In the genomic region with DNA sequence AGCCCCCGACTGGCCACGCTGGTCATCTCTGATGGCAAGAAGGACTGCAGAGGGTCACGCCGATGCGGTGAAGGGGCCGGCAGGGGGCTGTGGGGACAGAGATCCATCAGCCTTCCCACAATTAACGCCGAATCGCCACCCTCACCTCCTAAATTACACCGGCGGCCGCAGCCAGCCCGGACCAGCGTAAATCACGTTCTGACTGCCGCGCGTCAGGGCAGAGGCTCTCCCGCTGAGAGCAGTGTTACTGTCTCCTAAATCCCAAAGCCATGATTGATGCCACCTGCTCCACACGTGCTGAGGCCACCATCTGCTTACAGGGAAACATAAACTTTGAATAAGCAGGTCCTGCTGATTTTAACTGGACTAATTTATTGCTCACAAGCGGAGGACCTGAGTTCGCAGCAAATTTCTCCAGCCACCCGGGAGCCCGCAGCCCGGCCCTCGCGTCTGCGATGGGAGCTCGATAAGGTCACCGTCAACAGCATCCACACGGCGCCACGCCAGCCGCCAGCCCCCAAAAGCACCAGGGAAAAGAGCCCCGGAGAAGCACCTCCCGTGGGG, we compare ENCODE assay signal across 21 cellular contexts.
DNase-seq lines count a peak whose midpoint lies in the region; ATAC-seq, FAIRE-seq and TF ChIP-seq lines count a peak whose summit lies in the region.
"Had no signal": no experiment of that assay in that cellular context is flagged by ENCODE, and none has a peak within 500 bp of the region (broad histone marks: within the 10 kb centered on the region; RNA-seq: fewer than 3 reads in every experiment).

No MANE protein-coding gene starts in this region.

- POLR2A ChIA-PET in K562 (lab: Yijun Ruan, JAX) = interaction anchor here (0.7 kb wide), 2 partner anchors 12 to 84 kb away, joined by 3 read pairs; no protein-coding TSS in a partner anchor

- no peak overlapping the region for H3K27ac Mint-ChIP-seq in HFFc6
- H3K27ac Mint-ChIP-seq: activated CD8-positive, alpha-beta memory T cell treated with anti-CD3 and anti-CD28 coated beads, Interleukin-2, amount 10 ng/mL, durations not matched to agents 7 days and 5 days; activated naive CD8-positive, alpha-beta T cell treated with anti-CD3 and anti-CD28 coated beads, Interleukin-2, amount 50 U/mL, for 24 hours; activated T-helper 2 cell treated with anti-CD3 and anti-CD28 coated beads, Interferon-gamma antibody, Interleukin-2, Interleukin-4, amounts not matched to agents 10 μg/mL and 5 μg/mL and 100 μg/mL, durations not matched to agents 14 hours and 24 hours and 36 hours; stimulated activated naive CD8-positive, alpha-beta T cell treated with anti-CD3 and anti-CD28 coated beads, Interleukin-15, Interleukin-2, amounts not matched to agents 100 ng/mL and 50 ng/mL, for 24 hours had no signal

- H2AFZ ChIP-seq in K562 (ENCODE audit: low read depth, low read length) (no peak overlapping the region), mesenchymal stem cell (ENCODE audit: low read depth, low read length) (no peak overlapping the region), hepatocyte (no peak overlapping the region)

- H3K36me3 Mint-ChIP-seq in HFFc6 (ENCODE audit: low read depth) = no peaks in the 10 kb centered on the region
- H3K36me3 Mint-ChIP-seq: activated CD8-positive, alpha-beta memory T cell treated with anti-CD3 and anti-CD28 coated beads, Interleukin-2, amount 10 ng/mL, durations not matched to agents 7 days and 5 days had no signal

- H3K27ac ChIP-seq in K562 (ENCODE audit: extremely low read depth, low read depth, low read length) = no peak overlapping the region
- H3K27ac ChIP-seq in mesenchymal stem cell (ENCODE audit: low read length, poor library complexity, severe bottlenecking) = no peak overlapping the region
- H3K27ac ChIP-seq in hepatocyte = no peak overlapping the region
- H3K27ac ChIP-seq: transverse colon had no signal

- H3K4ac ChIP-seq in mesenchymal stem cell (ENCODE audit: low read depth in 1 of 2, low read length in 2 of 2) = no peak overlapping the region

- no peaks in the 10 kb centered on the region for H3K9me2 ChIP-seq in hepatocyte (replicated peaks; ENCODE audit: insufficient read depth)

- no peak overlapping the region for H3K9ac ChIP-seq in K562 (ENCODE audit: insufficient read depth in 1 of 2, low read depth in 2 of 2, low read length in 2 of 2)
- peak overlapping the region; percentile 32 for H3K9ac ChIP-seq in mesenchymal stem cell (ENCODE audit: low read length)

- H3K4me3 Mint-ChIP-seq in HFFc6 = peak overlapping the region; percentile 24; the same call in 1 of the 2 replicates
- H3K4me3 Mint-ChIP-seq: activated CD8-positive, alpha-beta memory T cell treated with anti-CD3 and anti-CD28 coated beads, Interleukin-2, amount 10 ng/mL, durations not matched to agents 7 days and 5 days; activated naive CD8-positive, alpha-beta T cell treated with anti-CD3 and anti-CD28 coated beads, Interleukin-2, amount 50 U/mL, for 24 hours; stimulated activated naive CD8-positive, alpha-beta T cell treated with anti-CD3 and anti-CD28 coated beads, Interleukin-15, Interleukin-2, amounts not matched to agents 100 ng/mL and 50 ng/mL, for 24 hours had no signal

- H3K18ac ChIP-seq in mesenchymal stem cell (ENCODE audit: low read depth in 1 of 2, low read length in 2 of 2) = no peak overlapping the region

- no peaks in the 10 kb centered on the region for H4K20me1 ChIP-seq in K562 (replicated peaks; ENCODE audit: control insufficient read depth, insufficient read depth, low read length)
- no peaks in the 10 kb centered on the region for H4K20me1 ChIP-seq in hepatocyte (ENCODE audit: insufficient read depth, poor library complexity, severe bottlenecking)

- DNase-seq in COR-L47 (lab: John Stamatoyannopoulos, UW) (peak; percentile 72), HFFc6 (no peak), K562 (ENCODE audit: extremely low read depth in 1 of 4, low spot score in 3 of 4) (no peak), mesenchymal stem cell (no peak), anterior cingulate cortex (lab: John Stamatoyannopoulos, UW) (no peak), hepatocyte (ENCODE audit: low spot score) (no peak)
- DNase-seq: activated CD4-positive, alpha-beta T cell treated with anti-CD3 and anti-CD28 coated beads for 1 hour; activated CD8-positive, alpha-beta memory T cell treated with anti-CD3 and anti-CD28 coated beads, Interleukin-2, amount 10 ng/mL, durations not matched to agents 7 days and 5 days; activated naive CD8-positive, alpha-beta T cell treated with anti-CD3 and anti-CD28 coated beads, Interleukin-2, amount 50 U/mL, for 24 hours; AML-193; erythroblast; NCI-H1694; RPMI8226; stimulated activated CD4-positive, alpha-beta T cell treated with anti-CD3 and anti-CD28 coated beads, Interleukin-1b, Interleukin-23, amount 100 ng/mL, for 48 hours; SW 1271; transverse colon had no signal

- no peak overlapping the region for H3K14ac ChIP-seq in mesenchymal stem cell (ENCODE audit: low read length in 2 of 2)

- no peak overlapping the region for H4K91ac ChIP-seq in mesenchymal stem cell (ENCODE audit: low read length)

- H3K23ac ChIP-seq in mesenchymal stem cell (ENCODE audit: low read length in 2 of 2) = peak overlapping the region in 1 of 2 experiments; percentile 26

- H3K9me1 ChIP-seq in K562 (ENCODE audit: control insufficient read depth, insufficient read depth, low read length) = no peaks in the 10 kb centered on the region

- H3K36me3 ChIP-seq in K562 (ENCODE audit: control insufficient read depth, insufficient read depth, low read length) = no peaks in the 10 kb centered on the region
- no peaks in the 10 kb centered on the region for H3K36me3 ChIP-seq in mesenchymal stem cell (ENCODE audit: control insufficient read depth in 1 of 2, insufficient read depth in 2 of 2, low read depth in 1 of 2, low read length in 2 of 2)
- H3K36me3 ChIP-seq in hepatocyte (replicated peaks; ENCODE audit: insufficient read depth, low read depth) = no peaks in the 10 kb centered on the region
- H3K36me3 ChIP-seq: transverse colon had no signal

- no peak overlapping the region for H3K4me2 ChIP-seq in K562 (ENCODE audit: insufficient read depth, low read length)
- no peak overlapping the region for H3K4me2 ChIP-seq in mesenchymal stem cell (ENCODE audit: low read length, poor library complexity, severe bottlenecking)
- no peak overlapping the region for H3K4me2 ChIP-seq in hepatocyte

- TF ChIP-seq RAD21 in K562 (CRISPR knock-in tag; conservative IDR thresholded peaks at IDR 0.05 in 1 of 2, IDR thresholded peaks at IDR 0.05 in 1 of 2) = no peak

- TF ChIP-seq POLR2A in K562 (conservative IDR thresholded peaks at IDR 0.05) = no peak

- no peaks in the 10 kb centered on the region for H3K79me1 ChIP-seq in mesenchymal stem cell (replicated peaks; ENCODE audit: low read length, poor library complexity, severe bottlenecking)

- BruUV-seq in K562 (replicated peaks; lab: Mats Ljungman, UMichigan) = no TSS peak

- no peaks in the 10 kb centered on the region for H3K4me1 Mint-ChIP-seq in HFFc6 (ENCODE audit: low read depth)
- H3K4me1 Mint-ChIP-seq: activated CD8-positive, alpha-beta memory T cell treated with anti-CD3 and anti-CD28 coated beads, Interleukin-2, amount 10 ng/mL, durations not matched to agents 7 days and 5 days; activated naive CD8-positive, alpha-beta T cell treated with anti-CD3 and anti-CD28 coated beads, Interleukin-2, amount 50 U/mL, for 24 hours had no signal

- ATAC-seq in K562 = no peak
- no peak for ATAC-seq in HG03354 (IDR thresholded peaks at IDR 0.05; ENCODE audit: poor library complexity, severe bottlenecking, unreplicated experiment)
- no peak for ATAC-seq in HG03520 (IDR thresholded peaks at IDR 0.05; ENCODE audit: unreplicated experiment)
- ATAC-seq: activated CD8-positive, alpha-beta memory T cell treated with anti-CD3 and anti-CD28 coated beads, Interleukin-2, amount 10 ng/mL, durations not matched to agents 7 days and 5 days; activated naive CD8-positive, alpha-beta T cell treated with anti-CD3 and anti-CD28 coated beads, Interleukin-2, amount 50 U/mL, for 24 hours had no signal

- no peak overlapping the region for H2BK15ac ChIP-seq in mesenchymal stem cell (ENCODE audit: low read depth, poor library complexity, severe bottlenecking)

- TF ChIP-seq CTCF in HFFc6 (IDR thresholded peaks at IDR 0.05) (no peak), K562 (IDR thresholded peaks at IDR 0.05 in 2 of 3, conservative IDR thresholded peaks at IDR 0.05 in 1 of 3; ENCODE audit: insufficient read depth in 2 of 3, low read depth in 1 of 3, low read length in 3 of 3) (no peak), hepatocyte (IDR thresholded peaks at IDR 0.05; ENCODE audit: poor library complexity) (no peak)

- no peak overlapping the region for H2BK5ac ChIP-seq in mesenchymal stem cell (ENCODE audit: low read depth, low read length, poor library complexity, severe bottlenecking)

- H3K27me3 ChIP-seq in K562 (ENCODE audit: control insufficient read depth in 2 of 2, insufficient read depth in 2 of 2, low read length in 2 of 2) (peaks cover 39 to 82% of the 10 kb centered on the region in 2 experiments), mesenchymal stem cell (ENCODE audit: control insufficient read depth in 1 of 2, insufficient read depth in 1 of 2, low read length in 2 of 2) (peaks cover 43 to 77% of the 10 kb centered on the region in 2 experiments), hepatocyte (peaks cover 8% of the 10 kb centered on the region)

- H3K9me3 Mint-ChIP-seq in HFFc6 = no peaks in the 10 kb centered on the region
- H3K9me3 Mint-ChIP-seq: activated naive CD8-positive, alpha-beta T cell treated with anti-CD3 and anti-CD28 coated beads, Interleukin-2, amount 50 U/mL, for 24 hours; activated T-helper 2 cell treated with anti-CD3 and anti-CD28 coated beads, Interferon-gamma antibody, Interleukin-2, Interleukin-4, amounts not matched to agents 10 μg/mL and 5 μg/mL and 100 μg/mL, durations not matched to agents 14 hours and 24 hours and 36 hours; stimulated activated naive CD8-positive, alpha-beta T cell treated with anti-CD3 and anti-CD28 coated beads, Interleukin-15, Interleukin-2, amounts not matched to agents 100 ng/mL and 50 ng/mL, for 24 hours had no signal

- H3K79me2 ChIP-seq in K562 (ENCODE audit: control insufficient read depth, insufficient read depth, low read length) = no peaks in the 10 kb centered on the region
- H3K79me2 ChIP-seq in hepatocyte = no peaks in the 10 kb centered on the region

- H3K9me3 ChIP-seq in K562 (replicated peaks; ENCODE audit: control insufficient read depth, insufficient read depth, low read depth, low read length) = no peaks in the 10 kb centered on the region
- peaks cover 2% of the 10 kb centered on the region for H3K9me3 ChIP-seq in mesenchymal stem cell (ENCODE audit: control insufficient read depth, low read length)
- H3K9me3 ChIP-seq in hepatocyte (ENCODE audit: low read depth) = no peaks in the 10 kb centered on the region
- H3K9me3 ChIP-seq: transverse colon had no signal

- CTCF ChIA-PET in K562 (lab: Yijun Ruan, JAX; ENCODE audit: low intra/inter-chr PET ratio) = no interaction called here

- peaks cover 21% of the 10 kb centered on the region for H3K27me3 Mint-ChIP-seq in HFFc6 (ENCODE audit: insufficient read depth)
- H3K27me3 Mint-ChIP-seq: activated CD8-positive, alpha-beta memory T cell treated with anti-CD3 and anti-CD28 coated beads, Interleukin-2, amount 10 ng/mL, durations not matched to agents 7 days and 5 days had no signal

- peaks cover 0 to 44% of the 10 kb centered on the region in 2 experiments; a peak in 2 of 5 replicates for H3K4me1 ChIP-seq in K562 (replicated peaks in 1 of 2; ENCODE audit: control insufficient read depth in 2 of 2, insufficient read depth in 2 of 2, low read length in 2 of 2)
- peaks cover 4% of the 10 kb centered on the region for H3K4me1 ChIP-seq in mesenchymal stem cell (ENCODE audit: control insufficient read depth, insufficient read depth, low read depth, low read length)
- peaks cover 8% of the 10 kb centered on the region for H3K4me1 ChIP-seq in hepatocyte (ENCODE audit: insufficient read depth)
- H3K4me1 ChIP-seq: transverse colon had no signal

- H2AK5ac ChIP-seq in mesenchymal stem cell (ENCODE audit: low read length, severe bottlenecking) = no peak overlapping the region

- no peak for FAIRE-seq in K562 (lab: Jason Lieb, UNC)
- FAIRE-seq: H1 had no signal

- whole genome bisulfite sequencing in K562 (ENCODE audit: insufficient coverage, low coverage, missing lambda C conversion rate) = 4% methylated on average over 36 of the region's 36 CpGs
- WGBS in mesenchymal stem cell = 79% methylated on average over 36 of the region's 36 CpGs
- WGBS in hepatocyte (ENCODE audit: low lambda C conversion rate, missing lambda C conversion rate) = 73% methylated on average over 36 of the region's 36 CpGs

- in situ Hi-C loops in K562 (cut with MboI) = no loop called here

- no peak for TF ChIP-seq EP300 in K562 (IDR thresholded peaks at IDR 0.05; ENCODE audit: low read length)

- H2BK12ac ChIP-seq in mesenchymal stem cell (ENCODE audit: low read length in 2 of 2) = no peak overlapping the region

- H4K8ac ChIP-seq in mesenchymal stem cell (ENCODE audit: low read length) = no peak overlapping the region

- intact Hi-C loops in K562 (cut with micrococcal nuclease) = no loop called here

- no peak overlapping the region for H2BK120ac ChIP-seq in mesenchymal stem cell (ENCODE audit: low read depth, low read length)

- H3K4me3 ChIP-seq in K562 = no peak overlapping the region
- peak overlapping the region in 1 of 2 experiments; percentile 49 for H3K4me3 ChIP-seq in mesenchymal stem cell (ENCODE audit: insufficient read depth in 1 of 2, low read depth in 1 of 2, low read length in 2 of 2)
- H3K4me3 ChIP-seq in hepatocyte = no peak overlapping the region
- H3K4me3 ChIP-seq: transverse colon had no signal
